ENCODE assay signal across 21 cellular contexts in the genomic region with DNA sequence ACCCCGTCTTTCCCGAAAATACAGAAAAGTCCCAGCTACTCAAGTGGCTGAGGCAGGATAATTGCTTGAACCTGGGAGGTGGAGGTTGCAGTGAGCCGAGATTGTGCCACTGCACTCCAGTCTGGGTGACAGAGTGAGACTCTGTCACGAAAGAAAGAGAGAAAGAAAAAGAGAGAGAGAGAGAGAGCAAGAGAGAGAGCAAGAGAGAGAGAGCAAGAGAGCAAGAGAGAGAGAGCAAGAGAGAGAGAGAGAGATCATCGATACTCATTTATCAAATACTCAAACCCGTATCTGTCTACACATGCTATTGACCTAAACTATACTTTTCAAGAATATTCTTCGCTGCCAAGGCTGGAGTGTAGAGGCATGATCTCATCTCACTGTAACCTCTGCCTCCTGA. TPM values are rescaled to one million over a fixed set of nuclear protein-coding genes. Genes with fewer than 3 reads are reported as not detected.
"Had no signal": no experiment of that assay in that cellular context is flagged by ENCODE, and none has a peak within 500 bp of the region (broad histone marks: within the 10 kb centered on the region; RNA-seq: fewer than 3 reads in every experiment).

No MANE protein-coding gene starts in this region.

- H3K4me3 Mint-ChIP-seq: T-cell had no signal

- H3K27ac ChIP-seq: RWPE1 had no signal

- H3K9ac ChIP-seq: SK-N-SH had no signal

- H3K4me2 ChIP-seq: SK-N-SH had no signal

- ATAC-seq: Panc1, PC-3, T-cell had no signal

- H3K9me3 ChIP-seq: SK-N-SH had no signal

- H3K4me1 Mint-ChIP-seq: T-cell had no signal

- H3K27ac Mint-ChIP-seq: T-cell had no signal

- H3K9me3 Mint-ChIP-seq: T-cell had no signal

- H3K9me2 ChIP-seq: SK-N-SH had no signal

- H3K36me3 Mint-ChIP-seq: T-cell had no signal

- DNase-seq: KBM-7, NCI-H1092, NCI-H1105 treated with DMSO at 0.1 percent for 48 hours, NCI-H1417 treated with DMSO at 0.1 percent for 48 hours, NCI-H146, NCI-H1694 treated with DMSO at 0.1 percent for 48 hours, NCI-H1930, NCI-H2081, NCI-H2107, NCI-H2227 treated with DMSO at 0.1 percent for 48 hours, NCI-H524, NCI-H526 treated with DMSO at 0.1 percent for 48 hours, NCI-H748 treated with DMSO at 0.1 percent for 48 hours, PC-3, SHP77, SK-N-SH, SW 1271, T-cell had no signal

RNA-seq across cellular contexts. Expression of a gene that starts 28.2 kb away (rescaled TPM):
- total RNA-seq: LHCN-M2 had no signal
